Comparison of ENCODE assay signal across 8 cellular contexts in genomic region chr3:36992806-36993325, GRCh38. TPM values are rescaled to one million over a fixed set of nuclear protein-coding genes. Genes with fewer than 3 reads are reported as not detected.
DNase-seq lines count a peak whose midpoint lies in the region; ATAC-seq, FAIRE-seq and TF ChIP-seq lines count a peak whose summit lies in the region.

EPM2AIP1 (minus strand) TSS chr3:36993131; CDS start chr3:36993077, 54 bp downstream.

- H3K9me3 Mint-ChIP-seq in astrocyte (ENCODE audit: unreplicated experiment) (no peaks in the 10 kb centered on the region), immature natural killer cell (no peaks in the 10 kb centered on the region)
- no peaks in the 10 kb centered on the region for H3K9me3 Mint-ChIP-seq in stimulated activated memory B cell treated with anti-CD40 and anti-IgM and Interleukin-4, amounts not matched to agents 10 μg/mL and 1 μg/mL and 100 μg/mL, for 72 hours

- H3K36me3 ChIP-seq in ES-I3 (ENCODE audit: insufficient read depth, low read length) = 0 out of 2 replicates have a peak, but pooled peaks cover 12% of the 10 kb centered on the region
- peaks cover 54% of the 10 kb centered on the region for H3K36me3 ChIP-seq in HUES48 (ENCODE audit: control insufficient read depth, insufficient read depth, low read length)
- H3K36me3 ChIP-seq in astrocyte (ENCODE audit: insufficient read depth, low read length) = peaks cover 17% of the 10 kb centered on the region

- no peak for FAIRE-seq in astrocyte (lab: Jason Lieb, UNC)

- H3K27me3 Mint-ChIP-seq in astrocyte (ENCODE audit: low read depth, unreplicated experiment) (no peaks in the 10 kb centered on the region), immature natural killer cell (ENCODE audit: low read depth in 3 of 3) (peaks cover 0 to 7% (median 3%) of the 10 kb centered on the region in 3 donors)
- H3K27me3 Mint-ChIP-seq in stimulated activated memory B cell treated with anti-CD40 and anti-IgM and Interleukin-4, amounts not matched to agents 10 μg/mL and 1 μg/mL and 100 μg/mL, for 72 hours = no peaks in the 10 kb centered on the region

- peaks cover 75% of the 10 kb centered on the region for H3K79me2 ChIP-seq in astrocyte (ENCODE audit: insufficient read depth, low read length)

- DNase-seq in astrocyte (ENCODE audit: low read depth) (no peak), immature natural killer cell (peak in 2 of 3 donors; percentile 100), amniotic stem cell (lab: John Stamatoyannopoulos, UW) (no peak), NCI-H2081 (lab: John Stamatoyannopoulos, UW) (no peak)

- no peak for TF ChIP-seq CTCF in astrocyte (IDR thresholded peaks at IDR 0.05; ENCODE audit: insufficient read depth, low read depth, low read length)

- H3K36me3 Mint-ChIP-seq in astrocyte (ENCODE audit: low read depth, unreplicated experiment) = peaks cover 9% of the 10 kb centered on the region
- H3K36me3 Mint-ChIP-seq in immature natural killer cell = peaks cover 20 to 22% (median 22%) of the 10 kb centered on the region in 3 donors
- peaks cover 29% of the 10 kb centered on the region for H3K36me3 Mint-ChIP-seq in stimulated activated memory B cell treated with anti-CD40 and anti-IgM and Interleukin-4, amounts not matched to agents 10 μg/mL and 1 μg/mL and 100 μg/mL, for 72 hours

- H3K9ac ChIP-seq in ES-I3 (ENCODE audit: low read depth, low read length) = peak within 1 kb of the TSS; percentile 80
- H3K9ac ChIP-seq in HUES48 (ENCODE audit: low read depth, low read length) = peak within 1 kb of the TSS; percentile 93
- H3K9ac ChIP-seq in astrocyte (ENCODE audit: low read length) = peak within 1 kb of the TSS; percentile 94

- H3K4me1 ChIP-seq in ES-I3 (ENCODE audit: insufficient read depth, low read length) (peaks cover 12% of the 10 kb centered on the region), HUES48 (ENCODE audit: control insufficient read depth, insufficient read depth, low read length) (peaks cover 28% of the 10 kb centered on the region), astrocyte (ENCODE audit: insufficient read depth, low read length) (peaks cover 21% of the 10 kb centered on the region)

- H3K27me3 ChIP-seq in HUES48 (ENCODE audit: control insufficient read depth, insufficient read depth, low read length) = no peaks in the 10 kb centered on the region
- no peaks in the 10 kb centered on the region for H3K27me3 ChIP-seq in astrocyte (ENCODE audit: insufficient read depth, low read length)

- peak within 1 kb of the TSS; percentile 95 for H3K4me2 ChIP-seq in astrocyte (ENCODE audit: low read length)

- H3K27ac ChIP-seq in HUES48 (ENCODE audit: low read depth, low read length) (peak within 1 kb of the TSS; percentile 97), astrocyte (ENCODE audit: low read depth, low read length) (peak within 1 kb of the TSS; percentile 99)

- ATAC-seq in GM21390 (IDR thresholded peaks at IDR 0.05; ENCODE audit: unreplicated experiment) = peak; percentile 82
- ATAC-seq in stimulated activated memory B cell treated with anti-CD40 and anti-IgM and Interleukin-4, amounts not matched to agents 10 μg/mL and 1 μg/mL and 100 μg/mL, for 72 hours = peak; percentile 95

- H3K4me1 Mint-ChIP-seq in astrocyte (ENCODE audit: low read depth, unreplicated experiment) = peaks cover 16% of the 10 kb centered on the region
- peaks cover 27 to 33% of the 10 kb centered on the region in 2 donors for H3K4me1 Mint-ChIP-seq in immature natural killer cell
- H3K4me1 Mint-ChIP-seq in stimulated activated memory B cell treated with anti-CD40 and anti-IgM and Interleukin-4, amounts not matched to agents 10 μg/mL and 1 μg/mL and 100 μg/mL, for 72 hours = peaks cover 28% of the 10 kb centered on the region

- H2AFZ ChIP-seq in astrocyte (ENCODE audit: low read depth, low read length) = peak within 1 kb of the TSS; percentile 89

- no peak within 1 kb of the TSS for H3K4me3 Mint-ChIP-seq in astrocyte (ENCODE audit: unreplicated experiment)
- no peak within 1 kb of the TSS for H3K4me3 Mint-ChIP-seq in immature natural killer cell
- no peak within 1 kb of the TSS for H3K4me3 Mint-ChIP-seq in stimulated activated memory B cell treated with anti-CD40 and anti-IgM and Interleukin-4, amounts not matched to agents 10 μg/mL and 1 μg/mL and 100 μg/mL, for 72 hours

- H3K27ac Mint-ChIP-seq in astrocyte (ENCODE audit: unreplicated experiment) (no peak within 1 kb of the TSS), immature natural killer cell (no peak within 1 kb of the TSS)
- H3K27ac Mint-ChIP-seq in stimulated activated memory B cell treated with anti-CD40 and anti-IgM and Interleukin-4, amounts not matched to agents 10 μg/mL and 1 μg/mL and 100 μg/mL, for 72 hours = no peak within 1 kb of the TSS

- H3K9me3 ChIP-seq in ES-I3 (ENCODE audit: control insufficient read depth, insufficient read depth, low read length) (no peaks in the 10 kb centered on the region), HUES48 (ENCODE audit: control insufficient read depth, insufficient read depth, low read length) (no peaks in the 10 kb centered on the region), astrocyte (ENCODE audit: insufficient read depth, low read depth, low read length) (no peaks in the 10 kb centered on the region)

- peaks cover 45% of the 10 kb centered on the region for H4K20me1 ChIP-seq in astrocyte (ENCODE audit: insufficient read depth, low read length)

- peak within 1 kb of the TSS; percentile 86 for H3K4me3 ChIP-seq in HUES48 (ENCODE audit: low read depth, low read length)
- peak within 1 kb of the TSS; percentile 89 for H3K4me3 ChIP-seq in astrocyte (ENCODE audit: insufficient read depth, low read depth, low read length)

RNA-seq across cellular contexts. Expression of gene EPM2AIP1, which starts in this region (rescaled TPM):
- total RNA-seq in astrocyte = 16.5 and 17.4 TPM in 2 replicates
- polyA plus RNA-seq in immature natural killer cell = 1 to 10 TPM; 5.1 to 5.9 (median 5.3) TPM

Comparison
In these comparisons a context has a peak if more than half of its experiments do, and no peak if none do; other contexts are left out.
1. DNase-seq: peak in immature natural killer cell (2 of 3); none in astrocyte (single experiment), amniotic stem cell (single experiment) and NCI-H2081 (0 of 2).
2. Peak in every context shown above with its lines, with median percentiles within 50 percentile points of each other: H3K9ac ChIP-seq.